Comparison of ENCODE assay signal across 8 cellular contexts in the genomic region with DNA sequence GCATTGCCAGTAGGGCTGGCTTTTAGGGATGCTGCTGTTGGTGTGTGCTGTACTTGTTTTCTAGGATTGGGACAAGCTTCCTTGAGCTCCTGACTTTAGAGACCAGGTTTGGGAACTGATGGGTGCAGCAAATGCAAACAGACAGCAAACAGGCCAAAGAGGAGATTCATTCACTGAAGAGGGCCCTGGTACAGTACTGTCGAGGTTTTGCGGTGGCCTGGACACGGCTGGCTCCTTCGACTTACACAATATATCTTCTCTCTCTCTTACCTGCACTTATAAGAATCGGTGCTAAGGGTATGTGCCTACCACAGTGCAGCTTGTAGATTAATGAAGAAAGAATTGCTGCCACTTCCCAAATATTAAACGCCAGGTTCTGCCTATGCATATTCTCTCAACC. TPM values are rescaled to one million over a fixed set of nuclear protein-coding genes. Genes with fewer than 3 reads are reported as not detected.
DNase-seq lines count a peak whose midpoint lies in the region; ATAC-seq and TF ChIP-seq lines count a peak whose summit lies in the region.

No MANE protein-coding gene starts in this region.

- DNase-seq in fibroblast of peridontal ligament (ENCODE audit: extremely low read depth) (peak; percentile 2), progenitor cell of endocrine pancreas (ENCODE audit: low spot score, unreplicated experiment) (no peak), cerebellum (ENCODE audit: low spot score) (no peak), epidermal melanocyte (ENCODE audit: insufficient read length, low spot score) (no peak), NCI-H1105 treated with DMSO at 0.1 percent for 48 hours (lab: John Stamatoyannopoulos, UW) (no peak)

- no peak for TF ChIP-seq CTCF in SU-DHL-6 (IDR thresholded peaks at IDR 0.05; ENCODE audit: insufficient read depth, low read length, poor library complexity, severe bottlenecking)
- no peak for TF ChIP-seq CTCF in progenitor cell of endocrine pancreas (IDR thresholded peaks at IDR 0.05; ENCODE audit: unreplicated experiment)

- peak overlapping the region; percentile 93 for H2AFZ ChIP-seq in SU-DHL-6 (ENCODE audit: low read depth, low read length, severe bottlenecking)

- no peaks in the 10 kb centered on the region for H3K9me3 Mint-ChIP-seq in progenitor cell of endocrine pancreas (ENCODE audit: low read depth)

- H3K36me3 ChIP-seq in ES-I3 (ENCODE audit: insufficient read depth, low read length), result no peaks in the 10 kb centered on the region
- H3K36me3 ChIP-seq in SU-DHL-6 (ENCODE audit: low read length), result no peaks in the 10 kb centered on the region

- no peaks in the 10 kb centered on the region for H3K9me2 ChIP-seq in SU-DHL-6 (replicated peaks; ENCODE audit: insufficient read depth, low read length)

- H3K4me1 Mint-ChIP-seq in progenitor cell of endocrine pancreas (ENCODE audit: low read depth), result peaks cover 30% of the 10 kb centered on the region

- peak overlapping the region; percentile 96 for H3K27ac Mint-ChIP-seq in progenitor cell of endocrine pancreas

- no peaks in the 10 kb centered on the region for H3K27me3 ChIP-seq in SU-DHL-6 (ENCODE audit: low read length)

- ATAC-seq in HG02610 (IDR thresholded peaks at IDR 0.05; ENCODE audit: unreplicated experiment), result no peak

- H3K9ac ChIP-seq in ES-I3 (ENCODE audit: low read depth, low read length) (peak overlapping the region; percentile 59), SU-DHL-6 (ENCODE audit: low read length) (peak overlapping the region; percentile 96)

- no peaks in the 10 kb centered on the region for H3K27me3 Mint-ChIP-seq in progenitor cell of endocrine pancreas

- H3K9me3 ChIP-seq in ES-I3 (ENCODE audit: control insufficient read depth, insufficient read depth, low read length), result no peaks in the 10 kb centered on the region
- H3K9me3 ChIP-seq in SU-DHL-6 (ENCODE audit: insufficient read depth, low read length), result no peaks in the 10 kb centered on the region

- peaks cover 9% of the 10 kb centered on the region; the same call in 1 of the 2 replicates for H3K79me2 ChIP-seq in SU-DHL-6 (ENCODE audit: insufficient read depth, low read length)

- H3K4me2 ChIP-seq in SU-DHL-6 (ENCODE audit: low read depth, low read length, poor library complexity, severe bottlenecking), result peak overlapping the region; percentile 71

- H3K4me1 ChIP-seq in ES-I3 (ENCODE audit: insufficient read depth, low read length), result peaks cover 5% of the 10 kb centered on the region

- H3K27ac ChIP-seq in SU-DHL-6 (ENCODE audit: low read depth, low read length), result peak overlapping the region; percentile 53

- no peaks in the 10 kb centered on the region for H3F3A ChIP-seq in SU-DHL-6 (ENCODE audit: insufficient read depth)

- H3K36me3 Mint-ChIP-seq in progenitor cell of endocrine pancreas (ENCODE audit: insufficient read depth), result peaks cover 1% of the 10 kb centered on the region

- no peaks in the 10 kb centered on the region for H4K20me1 ChIP-seq in SU-DHL-6 (ENCODE audit: low read depth, low read length)

- H3K4me3 ChIP-seq in SU-DHL-6 (ENCODE audit: insufficient read depth, low read length, poor library complexity, severe bottlenecking), result peak overlapping the region; percentile 94

- H3K4me3 Mint-ChIP-seq in progenitor cell of endocrine pancreas (ENCODE audit: low read depth), result peak overlapping the region; percentile 85

RNA-seq across cellular contexts. Expression of a gene that starts 44.6 kb away (rescaled TPM):
- 325 and 332 TPM in 2 replicates for total RNA-seq in progenitor cell of endocrine pancreas
- 69.9 TPM for total RNA-seq in cerebellum
